Comparison of ENCODE assay signal across 11 cellular contexts in the genomic region with DNA sequence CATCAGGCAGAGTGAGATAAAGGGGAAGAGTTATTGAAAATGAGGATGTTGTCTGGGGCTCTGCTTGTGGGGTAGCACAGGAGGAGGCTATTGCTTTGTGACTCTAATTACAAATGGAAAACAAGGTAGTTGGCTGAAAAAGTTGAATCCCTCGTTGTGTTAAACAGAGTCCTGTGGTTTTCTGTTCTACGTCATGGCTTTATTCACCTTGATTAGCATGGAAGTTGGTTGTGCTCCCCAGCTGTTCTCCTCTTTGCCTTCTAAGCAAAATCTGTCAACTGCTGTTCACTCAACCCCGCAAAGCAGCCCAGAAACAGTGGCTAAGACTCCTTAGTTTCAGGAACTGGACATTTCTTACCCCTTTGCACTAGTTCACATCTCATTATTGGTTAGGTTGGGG.
"Had no signal": no experiment of that assay in that cellular context is flagged by ENCODE, and none has a peak within 500 bp of the region (broad histone marks: within the 10 kb centered on the region; RNA-seq: fewer than 3 reads in every experiment).

No MANE protein-coding gene starts in this region.

- H3K4me2 ChIP-seq: hepatocyte had no signal

- H2AFZ ChIP-seq: hepatocyte had no signal

- H3K27ac ChIP-seq: gastroesophageal sphincter, hepatocyte, neutrophil had no signal

- H3K27me3 ChIP-seq: gastroesophageal sphincter, hepatocyte had no signal

- H3K4me3 Mint-ChIP-seq: type B pancreatic cell had no signal

- H3K4me1 ChIP-seq: gastroesophageal sphincter had no signal

- H3K36me3 Mint-ChIP-seq: type B pancreatic cell had no signal

- H3K27ac Mint-ChIP-seq: type B pancreatic cell had no signal

- DNase-seq: activated CD4-positive, alpha-beta T cell treated with anti-CD3 and anti-CD28 coated beads for 48 hours; activated naive CD4-positive, alpha-beta T cell treated with Interleukin-2 at 50 U/mL for 16 hours; stimulated activated CD4-positive, alpha-beta T cell treated with anti-CD3 and anti-CD28 coated beads, Interleukin-12 subunit alpha, Interleukin-12 subunit beta, amount 100 ng/mL, for 4 hours; stimulated activated naive CD4-positive, alpha-beta T cell; substantia nigra; SW 1271 had no signal

- H3K9me3 ChIP-seq: gastroesophageal sphincter, neutrophil had no signal

- H3K9me3 Mint-ChIP-seq: type B pancreatic cell had no signal

- H3K36me3 ChIP-seq: gastroesophageal sphincter, neutrophil had no signal

- H3K79me2 ChIP-seq: hepatocyte had no signal

- ATAC-seq: gastroesophageal sphincter, sciatic nerve had no signal

- H3K4me3 ChIP-seq: gastroesophageal sphincter, hepatocyte had no signal
